ENCODE assay signal across 2 cellular contexts in the genomic region with DNA sequence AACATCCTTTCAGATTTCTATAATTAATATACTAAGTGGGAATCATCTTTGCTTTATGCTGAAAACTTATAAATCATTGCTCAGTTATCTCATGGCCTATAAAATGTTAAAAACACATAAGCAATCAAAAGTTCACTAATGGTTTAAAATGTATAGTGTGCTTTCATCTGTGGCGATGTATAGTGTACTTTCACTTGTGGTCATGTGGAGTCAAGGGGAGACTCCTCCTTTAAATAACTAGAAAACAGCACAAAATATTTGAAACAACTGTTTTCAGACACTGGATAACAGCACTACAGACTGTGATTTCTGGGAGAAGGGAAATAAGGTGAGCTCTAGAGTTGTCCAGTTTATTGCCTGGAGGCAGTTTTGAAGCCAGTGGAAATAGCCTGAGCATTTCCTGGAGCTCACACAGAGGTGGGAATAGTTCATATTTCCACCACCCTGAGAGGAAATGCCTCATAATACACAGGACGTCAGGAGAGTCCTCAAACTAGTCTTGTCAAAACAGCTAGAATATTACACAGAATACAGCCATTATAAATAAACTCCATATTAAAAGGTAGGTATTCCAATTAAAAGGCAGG.
TF ChIP-seq lines count a peak whose summit lies in the region.

No MANE protein-coding gene starts in this region.

TF ChIP-seq in IMR-90, 13 proteins besides CTCF, POLR2A, EP300 and RAD21:
- TF ChIP-seq MAFK (IDR thresholded peaks at IDR 0.05; ENCODE audit: low read depth, low read length): no peak
- no peak for TF ChIP-seq CEBPB (IDR thresholded peaks at IDR 0.05; ENCODE audit: low read depth, low read length)

TF ChIP-seq in K562, 482 proteins besides CTCF, POLR2A, EP300 and RAD21:
- TF ChIP-seq FOXK1 (CRISPR knock-in tag; IDR thresholded peaks at IDR 0.05; ENCODE audit: borderline replicate concordance) (no peak), ATF7 (IDR thresholded peaks at IDR 0.05) (no peak), ZNF584 (CRISPR knock-in tag; IDR thresholded peaks at IDR 0.05; ENCODE audit: low read depth) (no peak)
- TF ChIP-seq, protein P1, sequence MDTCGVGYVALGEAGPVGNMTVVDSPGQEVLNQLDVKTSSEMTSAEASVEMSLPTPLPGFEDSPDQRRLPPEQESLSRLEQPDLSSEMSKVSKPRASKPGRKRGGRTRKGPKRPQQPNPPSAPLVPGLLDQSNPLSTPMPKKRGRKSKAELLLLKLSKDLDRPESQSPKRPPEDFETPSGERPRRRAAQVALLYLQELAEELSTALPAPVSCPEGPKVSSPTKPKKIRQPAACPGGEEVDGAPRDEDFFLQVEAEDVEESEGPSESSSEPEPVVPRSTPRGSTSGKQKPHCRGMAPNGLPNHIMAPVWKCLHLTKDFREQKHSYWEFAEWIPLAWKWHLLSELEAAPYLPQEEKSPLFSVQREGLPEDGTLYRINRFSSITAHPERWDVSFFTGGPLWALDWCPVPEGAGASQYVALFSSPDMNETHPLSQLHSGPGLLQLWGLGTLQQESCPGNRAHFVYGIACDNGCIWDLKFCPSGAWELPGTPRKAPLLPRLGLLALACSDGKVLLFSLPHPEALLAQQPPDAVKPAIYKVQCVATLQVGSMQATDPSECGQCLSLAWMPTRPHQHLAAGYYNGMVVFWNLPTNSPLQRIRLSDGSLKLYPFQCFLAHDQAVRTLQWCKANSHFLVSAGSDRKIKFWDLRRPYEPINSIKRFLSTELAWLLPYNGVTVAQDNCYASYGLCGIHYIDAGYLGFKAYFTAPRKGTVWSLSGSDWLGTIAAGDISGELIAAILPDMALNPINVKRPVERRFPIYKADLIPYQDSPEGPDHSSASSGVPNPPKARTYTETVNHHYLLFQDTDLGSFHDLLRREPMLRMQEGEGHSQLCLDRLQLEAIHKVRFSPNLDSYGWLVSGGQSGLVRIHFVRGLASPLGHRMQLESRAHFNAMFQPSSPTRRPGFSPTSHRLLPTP (IDR thresholded peaks at IDR 0.05; ENCODE audit: borderline replicate concordance, extremely low read depth, insufficient read length): no peak
- TF ChIP-seq, protein P2, sequence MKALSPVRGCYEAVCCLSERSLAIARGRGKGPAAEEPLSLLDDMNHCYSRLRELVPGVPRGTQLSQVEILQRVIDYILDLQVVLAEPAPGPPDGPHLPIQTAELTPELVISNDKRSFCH (CRISPR knock-in tag; IDR thresholded peaks at IDR 0.05): no peak
- TF ChIP-seq, protein P2 (tag; IDR thresholded peaks at IDR 0.05): no peak
